In genomic region chr15:50355612-50355905, GRCh38 we compare ENCODE assay signal across 8 cellular contexts. TPM values are rescaled to one million over a fixed set of nuclear protein-coding genes. Genes with fewer than 3 reads are reported as not detected.
A peak's percentile ranks its signal among the peaks of the same experiment; 100 is the strongest.
DNase-seq lines count a peak whose midpoint lies in the region; ATAC-seq and TF ChIP-seq lines count a peak whose summit lies in the region.

No MANE protein-coding gene starts in this region.

- no peak for DNase-seq in activated CD8-positive, alpha-beta memory T cell treated with anti-CD3 and anti-CD28 coated beads, Interleukin-2, amount 10 ng/mL, durations not matched to agents 7 days and 5 days
- DNase-seq in activated CD8-positive, alpha-beta memory T cell treated with anti-CD3 and anti-CD28 coated beads, Interleukin-2, amount 50 U/mL, for 4 hours, result no peak
- DNase-seq in adrenal gland (no peak), tibial nerve (ENCODE audit: low spot score in 2 of 2) (no peak), NOMO-1 treated with dmso at 0.1 percent for 144 hours (lab: John Stamatoyannopoulos, UW; ENCODE audit: unreplicated experiment) (no peak), NOMO-1 (lab: John Stamatoyannopoulos, UW; ENCODE audit: unreplicated experiment in 2 of 2) (no peak), NCI-H2029 (lab: John Stamatoyannopoulos, UW) (no peak)

- H3K4me3 ChIP-seq in adrenal gland (peak overlapping the region; percentile 69 to 96 (median 86)), tibial nerve (peak overlapping the region; percentile 80 to 98 (median 88))

- peaks cover 19 to 49% of the 10 kb centered on the region in 2 donors for H3K4me1 ChIP-seq in adrenal gland (replicated peaks in 1 of 2)
- H3K4me1 ChIP-seq in tibial nerve, result peaks cover 0 to 50% (median 27%) of the 10 kb centered on the region in 4 donors

- H3K9me3 Mint-ChIP-seq in activated CD8-positive, alpha-beta memory T cell treated with anti-CD3 and anti-CD28 coated beads, Interleukin-2, amount 10 ng/mL, durations not matched to agents 7 days and 5 days (ENCODE audit: low read depth), result no peaks in the 10 kb centered on the region

- CTCF ChIA-PET in activated CD8-positive, alpha-beta memory T cell treated with anti-CD3 and anti-CD28 coated beads, Interleukin-2, amount 10 ng/mL, durations not matched to agents 7 days and 5 days (lab: Charles Lee), result interaction anchor here (0.7 to 1.2 kb wide), 2 partner anchors 9 to 553 kb away, joined by 3 to 4 read pairs; partner anchors contain the start of gene AP4E1

- no peaks in the 10 kb centered on the region for H3K27me3 Mint-ChIP-seq in activated CD8-positive, alpha-beta memory T cell treated with anti-CD3 and anti-CD28 coated beads, Interleukin-2, amount 10 ng/mL, durations not matched to agents 7 days and 5 days

- peak overlapping the region; percentile 97 for H3K27ac Mint-ChIP-seq in activated CD8-positive, alpha-beta memory T cell treated with anti-CD3 and anti-CD28 coated beads, Interleukin-2, amount 10 ng/mL, durations not matched to agents 7 days and 5 days

- H3K36me3 Mint-ChIP-seq in activated CD8-positive, alpha-beta memory T cell treated with anti-CD3 and anti-CD28 coated beads, Interleukin-2, amount 10 ng/mL, durations not matched to agents 7 days and 5 days, result peaks cover 52% of the 10 kb centered on the region

- H3K27ac ChIP-seq in adrenal gland, result peak overlapping the region; percentile 96 to 99 (median 98)
- peak overlapping the region; percentile 96 for H3K27ac ChIP-seq in layer of hippocampus (ENCODE audit: low read depth, low read length)
- peak overlapping the region; percentile 96 to 100 (median 100) for H3K27ac ChIP-seq in tibial nerve

- peaks cover 44% of the 10 kb centered on the region for H3K4me1 Mint-ChIP-seq in activated CD8-positive, alpha-beta memory T cell treated with anti-CD3 and anti-CD28 coated beads, Interleukin-2, amount 10 ng/mL, durations not matched to agents 7 days and 5 days

- H3K9me3 ChIP-seq in adrenal gland (replicated peaks in 1 of 3), result no peaks in the 10 kb centered on the region
- no peaks in the 10 kb centered on the region for H3K9me3 ChIP-seq in tibial nerve

- 0 to 1% (median 0%) methylated on average over 9 of the region's 9 CpGs for WGBS in adrenal gland, 4 donors
- 0% methylated on average over 9 of the region's 9 CpGs for WGBS in tibial nerve, 2 donors

- H3K36me3 ChIP-seq in adrenal gland (replicated peaks in 1 of 2) (no peaks in the 10 kb centered on the region), tibial nerve (peaks cover 0 to 23% (median 0%) of the 10 kb centered on the region in 3 donors)

- no peak for TF ChIP-seq POLR2A in adrenal gland (IDR thresholded peaks at IDR 0.05)
- TF ChIP-seq POLR2A in tibial nerve (IDR thresholded peaks at IDR 0.05), result no peak

- no peak for ATAC-seq in activated CD8-positive, alpha-beta memory T cell treated with anti-CD3 and anti-CD28 coated beads, Interleukin-2, amount 10 ng/mL, durations not matched to agents 7 days and 5 days

- TF ChIP-seq CTCF in adrenal gland (IDR thresholded peaks at IDR 0.05) (no peak), tibial nerve (IDR thresholded peaks at IDR 0.05) (no peak)

- no peak for TF ChIP-seq EP300 in tibial nerve (IDR thresholded peaks at IDR 0.05)

- intact Hi-C loops in adrenal gland (cut with DNase I), result no loop called here

- H3K27me3 ChIP-seq in adrenal gland (no peaks in the 10 kb centered on the region), layer of hippocampus (ENCODE audit: control insufficient read depth, insufficient read depth, low read length) (no peaks in the 10 kb centered on the region), tibial nerve (no peaks in the 10 kb centered on the region)

- H3K4me3 Mint-ChIP-seq in activated CD8-positive, alpha-beta memory T cell treated with anti-CD3 and anti-CD28 coated beads, Interleukin-2, amount 10 ng/mL, durations not matched to agents 7 days and 5 days, result peak overlapping the region; percentile 85

RNA-seq across cellular contexts. Expression of gene GABPB1, which starts 0.6 kb away (rescaled TPM):
- total RNA-seq in activated CD8-positive, alpha-beta memory T cell treated with anti-CD3 and anti-CD28 coated beads, Interleukin-2, amount 10 ng/mL, durations not matched to agents 7 days and 5 days, result 10 to 100 TPM; 31.1 to 46.8 TPM
- total RNA-seq in adrenal gland, result 10 to 100 TPM; 12.6 to 23.0 (median 14.7) TPM
- polyA plus RNA-seq in adrenal gland, result 10 to 100 TPM in 1 of 3 donors, 1 to 10 TPM in 2; 3.7 to 23.4 (median 7.2) TPM
- 10 to 100 TPM; 13.3 to 22.2 (median 17.4) TPM for total RNA-seq in tibial nerve
